Comparison of ENCODE assay signal across 1 cellular context in the genomic region with DNA sequence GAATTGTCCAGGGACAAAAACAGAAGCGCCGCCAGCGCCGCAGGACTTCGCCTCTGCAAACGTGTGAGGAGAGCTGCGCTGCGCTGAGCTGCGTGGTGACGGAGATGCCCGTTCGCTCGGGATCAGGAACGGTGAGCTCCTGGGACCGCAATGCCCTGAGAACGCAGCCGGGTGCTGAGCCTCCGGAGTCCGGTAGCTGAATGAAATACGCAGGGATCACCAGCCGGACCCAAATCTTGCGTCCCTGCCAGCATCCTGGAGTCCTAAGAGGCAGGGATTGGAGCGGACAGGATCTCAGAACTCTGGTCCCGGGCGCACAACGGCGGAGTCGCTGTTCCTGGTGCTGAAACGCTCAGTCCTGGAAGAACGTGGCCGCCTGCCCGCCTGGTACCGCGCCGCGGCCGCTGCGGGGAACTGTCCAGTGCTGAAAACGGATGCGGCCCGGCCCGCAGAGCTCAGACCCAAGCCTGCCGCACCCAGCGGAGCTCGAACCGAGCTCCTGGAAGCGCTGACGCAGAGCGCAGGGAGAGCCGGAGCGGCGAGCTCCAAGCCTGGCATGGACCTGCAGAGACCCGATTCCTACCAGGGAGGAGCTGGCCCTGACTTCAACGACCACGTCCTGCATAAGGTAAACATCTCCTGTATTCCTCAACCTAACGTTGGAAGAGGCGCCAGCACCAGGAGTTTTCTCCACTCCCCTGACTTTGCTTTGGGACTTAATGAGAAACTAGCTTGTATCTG.
TF ChIP-seq lines count a peak whose summit lies in the region.

No MANE protein-coding gene starts in this region.

TF ChIP-seq in K562, 482 proteins besides CTCF, POLR2A, EP300 and RAD21 (continued from another document and continues in another):
- TF ChIP-seq, protein P1, sequence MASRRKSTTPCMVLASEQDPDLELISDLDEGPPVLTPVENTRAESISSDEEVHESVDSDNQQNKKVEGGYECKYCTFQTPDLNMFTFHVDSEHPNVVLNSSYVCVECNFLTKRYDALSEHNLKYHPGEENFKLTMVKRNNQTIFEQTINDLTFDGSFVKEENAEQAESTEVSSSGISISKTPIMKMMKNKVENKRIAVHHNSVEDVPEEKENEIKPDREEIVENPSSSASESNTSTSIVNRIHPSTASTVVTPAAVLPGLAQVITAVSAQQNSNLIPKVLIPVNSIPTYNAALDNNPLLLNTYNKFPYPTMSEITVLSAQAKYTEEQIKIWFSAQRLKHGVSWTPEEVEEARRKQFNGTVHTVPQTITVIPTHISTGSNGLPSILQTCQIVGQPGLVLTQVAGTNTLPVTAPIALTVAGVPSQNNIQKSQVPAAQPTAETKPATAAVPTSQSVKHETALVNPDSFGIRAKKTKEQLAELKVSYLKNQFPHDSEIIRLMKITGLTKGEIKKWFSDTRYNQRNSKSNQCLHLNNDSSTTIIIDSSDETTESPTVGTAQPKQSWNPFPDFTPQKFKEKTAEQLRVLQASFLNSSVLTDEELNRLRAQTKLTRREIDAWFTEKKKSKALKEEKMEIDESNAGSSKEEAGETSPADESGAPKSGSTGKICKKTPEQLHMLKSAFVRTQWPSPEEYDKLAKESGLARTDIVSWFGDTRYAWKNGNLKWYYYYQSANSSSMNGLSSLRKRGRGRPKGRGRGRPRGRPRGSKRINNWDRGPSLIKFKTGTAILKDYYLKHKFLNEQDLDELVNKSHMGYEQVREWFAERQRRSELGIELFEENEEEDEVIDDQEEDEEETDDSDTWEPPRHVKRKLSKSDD (conservative IDR thresholded peaks at IDR 0.05; ENCODE audit: low read length): no peak
- TF ChIP-seq ZNF282 (CRISPR knock-in tag; IDR thresholded peaks at IDR 0.05) (peak; percentile 91; the same call in 1 of the 2 replicates), CREB1 (IDR thresholded peaks at IDR 0.05) (no peak), CREB1 (CRISPR knock-in tag; IDR thresholded peaks at IDR 0.05) (peak; percentile 66), HDGF (IDR thresholded peaks at IDR 0.05) (no peak), BMI1 (IDR thresholded peaks at IDR 0.05; ENCODE audit: low read length) (no peak), STAG1 (CRISPR knock-in tag; IDR thresholded peaks at IDR 0.05; ENCODE audit: borderline replicate concordance) (peak; percentile 80; the same call in 1 of the 2 replicates), MIER1 (IDR thresholded peaks at IDR 0.05; ENCODE audit: low read depth) (peak; percentile 98), TRIM28 (IDR thresholded peaks at IDR 0.05) (0 out of 2 replicates have a peak, but pooled peaks have one; percentile 47), ZNF140 (CRISPR knock-in tag; IDR thresholded peaks at IDR 0.05) (no peak), FOXJ3 (CRISPR knock-in tag; IDR thresholded peaks at IDR 0.05) (peak; percentile 65; the same call in 1 of the 2 replicates), FOXK1 (CRISPR knock-in tag; IDR thresholded peaks at IDR 0.05; ENCODE audit: borderline replicate concordance) (peak; percentile 95), CBX8 (IDR thresholded peaks at IDR 0.05; ENCODE audit: borderline replicate concordance, extremely low read depth, low read depth, low read length, poor library complexity, severe bottlenecking) (no peak), ZNF644 (tag; IDR thresholded peaks at IDR 0.05; ENCODE audit: low read depth) (0 out of 2 replicates have a peak, but pooled peaks have one; percentile 50), XRCC5 (IDR thresholded peaks at IDR 0.05; ENCODE audit: low read depth, low read length) (0 out of 2 replicates have a peak, but pooled peaks have one; percentile 85), BRCA1 (IDR thresholded peaks at IDR 0.05) (no peak), BRCA1 (CRISPR knock-in tag; IDR thresholded peaks at IDR 0.05) (no peak), ZFX (CRISPR knock-in tag; IDR thresholded peaks at IDR 0.05) (peak; percentile 48; the same call in 1 of the 2 replicates), NONO (IDR thresholded peaks at IDR 0.05; ENCODE audit: low read depth in 2 of 2, low read length in 1 of 2) (no peak), BRD4 (IDR thresholded peaks at IDR 0.05) (no peak), NR4A1 (CRISPR knock-in tag; IDR thresholded peaks at IDR 0.05) (no peak), NR4A1 (tag; IDR thresholded peaks at IDR 0.05) (peak; percentile 51; the same call in 1 of the 2 replicates), SOX6 (IDR thresholded peaks at IDR 0.05) (no peak), MTA2 (IDR thresholded peaks at IDR 0.05; ENCODE audit: low read depth) (no peak), TCF3 (CRISPR knock-in tag; IDR thresholded peaks at IDR 0.05) (0 out of 2 replicates have a peak, but pooled peaks have one; percentile 22), MCM5 (IDR thresholded peaks at IDR 0.05; ENCODE audit: low read depth) (no peak)
- TF ChIP-seq, protein P2, sequence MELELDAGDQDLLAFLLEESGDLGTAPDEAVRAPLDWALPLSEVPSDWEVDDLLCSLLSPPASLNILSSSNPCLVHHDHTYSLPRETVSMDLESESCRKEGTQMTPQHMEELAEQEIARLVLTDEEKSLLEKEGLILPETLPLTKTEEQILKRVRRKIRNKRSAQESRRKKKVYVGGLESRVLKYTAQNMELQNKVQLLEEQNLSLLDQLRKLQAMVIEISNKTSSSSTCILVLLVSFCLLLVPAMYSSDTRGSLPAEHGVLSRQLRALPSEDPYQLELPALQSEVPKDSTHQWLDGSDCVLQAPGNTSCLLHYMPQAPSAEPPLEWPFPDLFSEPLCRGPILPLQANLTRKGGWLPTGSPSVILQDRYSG (tag; conservative IDR thresholded peaks at IDR 0.05; ENCODE audit: low read depth): no peak; the same call in 1 of the 2 replicates
- TF ChIP-seq, protein P3, sequence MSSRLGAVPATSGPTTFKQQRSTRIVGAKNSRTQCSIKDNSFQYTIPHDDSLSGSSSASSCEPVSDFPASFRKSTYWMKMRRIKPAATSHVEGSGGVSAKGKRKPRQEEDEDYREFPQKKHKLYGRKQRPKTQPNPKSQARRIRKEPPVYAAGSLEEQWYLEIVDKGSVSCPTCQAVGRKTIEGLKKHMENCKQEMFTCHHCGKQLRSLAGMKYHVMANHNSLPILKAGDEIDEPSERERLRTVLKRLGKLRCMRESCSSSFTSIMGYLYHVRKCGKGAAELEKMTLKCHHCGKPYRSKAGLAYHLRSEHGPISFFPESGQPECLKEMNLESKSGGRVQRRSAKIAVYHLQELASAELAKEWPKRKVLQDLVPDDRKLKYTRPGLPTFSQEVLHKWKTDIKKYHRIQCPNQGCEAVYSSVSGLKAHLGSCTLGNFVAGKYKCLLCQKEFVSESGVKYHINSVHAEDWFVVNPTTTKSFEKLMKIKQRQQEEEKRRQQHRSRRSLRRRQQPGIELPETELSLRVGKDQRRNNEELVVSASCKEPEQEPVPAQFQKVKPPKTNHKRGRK (tag; IDR thresholded peaks at IDR 0.05): no peak
- TF ChIP-seq, protein P4, sequence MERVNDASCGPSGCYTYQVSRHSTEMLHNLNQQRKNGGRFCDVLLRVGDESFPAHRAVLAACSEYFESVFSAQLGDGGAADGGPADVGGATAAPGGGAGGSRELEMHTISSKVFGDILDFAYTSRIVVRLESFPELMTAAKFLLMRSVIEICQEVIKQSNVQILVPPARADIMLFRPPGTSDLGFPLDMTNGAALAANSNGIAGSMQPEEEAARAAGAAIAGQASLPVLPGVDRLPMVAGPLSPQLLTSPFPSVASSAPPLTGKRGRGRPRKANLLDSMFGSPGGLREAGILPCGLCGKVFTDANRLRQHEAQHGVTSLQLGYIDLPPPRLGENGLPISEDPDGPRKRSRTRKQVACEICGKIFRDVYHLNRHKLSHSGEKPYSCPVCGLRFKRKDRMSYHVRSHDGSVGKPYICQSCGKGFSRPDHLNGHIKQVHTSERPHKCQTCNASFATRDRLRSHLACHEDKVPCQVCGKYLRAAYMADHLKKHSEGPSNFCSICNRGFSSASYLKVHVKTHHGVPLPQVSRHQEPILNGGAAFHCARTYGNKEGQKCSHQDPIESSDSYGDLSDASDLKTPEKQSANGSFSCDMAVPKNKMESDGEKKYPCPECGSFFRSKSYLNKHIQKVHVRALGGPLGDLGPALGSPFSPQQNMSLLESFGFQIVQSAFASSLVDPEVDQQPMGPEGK (CRISPR knock-in tag; IDR thresholded peaks at IDR 0.05; ENCODE audit: borderline replicate concordance): no peak
- TF ChIP-seq, protein P5, sequence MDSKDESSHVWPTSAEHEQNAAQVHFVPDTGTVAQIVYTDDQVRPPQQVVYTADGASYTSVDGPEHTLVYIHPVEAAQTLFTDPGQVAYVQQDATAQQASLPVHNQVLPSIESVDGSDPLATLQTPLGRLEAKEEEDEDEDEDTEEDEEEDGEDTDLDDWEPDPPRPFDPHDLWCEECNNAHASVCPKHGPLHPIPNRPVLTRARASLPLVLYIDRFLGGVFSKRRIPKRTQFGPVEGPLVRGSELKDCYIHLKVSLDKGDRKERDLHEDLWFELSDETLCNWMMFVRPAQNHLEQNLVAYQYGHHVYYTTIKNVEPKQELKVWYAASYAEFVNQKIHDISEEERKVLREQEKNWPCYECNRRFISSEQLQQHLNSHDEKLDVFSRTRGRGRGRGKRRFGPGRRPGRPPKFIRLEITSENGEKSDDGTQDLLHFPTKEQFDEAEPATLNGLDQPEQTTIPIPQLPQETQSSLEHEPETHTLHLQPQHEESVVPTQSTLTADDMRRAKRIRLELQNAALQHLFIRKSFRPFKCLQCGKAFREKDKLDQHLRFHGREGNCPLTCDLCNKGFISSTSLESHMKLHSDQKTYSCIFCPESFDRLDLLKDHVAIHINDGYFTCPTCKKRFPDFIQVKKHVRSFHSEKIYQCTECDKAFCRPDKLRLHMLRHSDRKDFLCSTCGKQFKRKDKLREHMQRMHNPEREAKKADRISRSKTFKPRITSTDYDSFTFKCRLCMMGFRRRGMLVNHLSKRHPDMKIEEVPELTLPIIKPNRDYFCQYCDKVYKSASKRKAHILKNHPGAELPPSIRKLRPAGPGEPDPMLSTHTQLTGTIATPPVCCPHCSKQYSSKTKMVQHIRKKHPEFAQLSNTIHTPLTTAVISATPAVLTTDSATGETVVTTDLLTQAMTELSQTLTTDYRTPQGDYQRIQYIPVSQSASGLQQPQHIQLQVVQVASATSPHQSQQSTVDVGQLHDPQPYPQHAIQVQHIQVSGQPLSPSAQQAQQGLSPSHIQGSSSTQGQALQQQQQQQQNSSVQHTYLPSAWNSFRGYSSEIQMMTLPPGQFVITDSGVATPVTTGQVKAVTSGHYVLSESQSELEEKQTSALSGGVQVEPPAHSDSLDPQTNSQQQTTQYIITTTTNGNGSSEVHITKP (IDR thresholded peaks at IDR 0.05; ENCODE audit: partially characterized antibody): no peak
- TF ChIP-seq, protein P6, sequence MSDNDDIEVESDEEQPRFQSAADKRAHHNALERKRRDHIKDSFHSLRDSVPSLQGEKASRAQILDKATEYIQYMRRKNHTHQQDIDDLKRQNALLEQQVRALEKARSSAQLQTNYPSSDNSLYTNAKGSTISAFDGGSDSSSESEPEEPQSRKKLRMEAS (CRISPR knock-in tag; IDR thresholded peaks at IDR 0.05): peak; percentile 89
- TF ChIP-seq, protein P7, sequence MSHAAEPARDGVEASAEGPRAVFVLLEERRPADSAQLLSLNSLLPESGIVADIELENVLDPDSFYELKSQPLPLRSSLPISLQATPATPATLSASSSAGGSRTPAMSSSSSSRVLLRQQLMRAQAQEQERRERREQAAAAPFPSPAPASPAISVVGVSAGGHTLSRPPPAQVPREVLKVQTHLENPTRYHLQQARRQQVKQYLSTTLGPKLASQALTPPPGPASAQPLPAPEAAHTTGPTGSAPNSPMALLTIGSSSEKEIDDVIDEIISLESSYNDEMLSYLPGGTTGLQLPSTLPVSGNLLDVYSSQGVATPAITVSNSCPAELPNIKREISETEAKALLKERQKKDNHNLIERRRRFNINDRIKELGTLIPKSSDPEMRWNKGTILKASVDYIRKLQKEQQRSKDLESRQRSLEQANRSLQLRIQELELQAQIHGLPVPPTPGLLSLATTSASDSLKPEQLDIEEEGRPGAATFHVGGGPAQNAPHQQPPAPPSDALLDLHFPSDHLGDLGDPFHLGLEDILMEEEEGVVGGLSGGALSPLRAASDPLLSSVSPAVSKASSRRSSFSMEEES (CRISPR knock-in tag; IDR thresholded peaks at IDR 0.05): no peak
- TF ChIP-seq, protein P8, sequence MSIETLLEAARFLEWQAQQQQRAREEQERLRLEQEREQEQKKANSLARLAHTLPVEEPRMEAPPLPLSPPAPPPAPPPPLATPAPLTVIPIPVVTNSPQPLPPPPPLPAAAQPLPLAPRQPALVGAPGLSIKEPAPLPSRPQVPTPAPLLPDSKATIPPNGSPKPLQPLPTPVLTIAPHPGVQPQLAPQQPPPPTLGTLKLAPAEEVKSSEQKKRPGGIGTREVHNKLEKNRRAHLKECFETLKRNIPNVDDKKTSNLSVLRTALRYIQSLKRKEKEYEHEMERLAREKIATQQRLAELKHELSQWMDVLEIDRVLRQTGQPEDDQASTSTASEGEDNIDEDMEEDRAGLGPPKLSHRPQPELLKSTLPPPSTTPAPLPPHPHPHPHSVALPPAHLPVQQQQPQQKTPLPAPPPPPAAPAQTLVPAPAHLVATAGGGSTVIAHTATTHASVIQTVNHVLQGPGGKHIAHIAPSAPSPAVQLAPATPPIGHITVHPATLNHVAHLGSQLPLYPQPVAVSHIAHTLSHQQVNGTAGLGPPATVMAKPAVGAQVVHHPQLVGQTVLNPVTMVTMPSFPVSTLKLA (conservative IDR thresholded peaks at IDR 0.05): peak; percentile 84 to 96
- TF ChIP-seq, protein P9, sequence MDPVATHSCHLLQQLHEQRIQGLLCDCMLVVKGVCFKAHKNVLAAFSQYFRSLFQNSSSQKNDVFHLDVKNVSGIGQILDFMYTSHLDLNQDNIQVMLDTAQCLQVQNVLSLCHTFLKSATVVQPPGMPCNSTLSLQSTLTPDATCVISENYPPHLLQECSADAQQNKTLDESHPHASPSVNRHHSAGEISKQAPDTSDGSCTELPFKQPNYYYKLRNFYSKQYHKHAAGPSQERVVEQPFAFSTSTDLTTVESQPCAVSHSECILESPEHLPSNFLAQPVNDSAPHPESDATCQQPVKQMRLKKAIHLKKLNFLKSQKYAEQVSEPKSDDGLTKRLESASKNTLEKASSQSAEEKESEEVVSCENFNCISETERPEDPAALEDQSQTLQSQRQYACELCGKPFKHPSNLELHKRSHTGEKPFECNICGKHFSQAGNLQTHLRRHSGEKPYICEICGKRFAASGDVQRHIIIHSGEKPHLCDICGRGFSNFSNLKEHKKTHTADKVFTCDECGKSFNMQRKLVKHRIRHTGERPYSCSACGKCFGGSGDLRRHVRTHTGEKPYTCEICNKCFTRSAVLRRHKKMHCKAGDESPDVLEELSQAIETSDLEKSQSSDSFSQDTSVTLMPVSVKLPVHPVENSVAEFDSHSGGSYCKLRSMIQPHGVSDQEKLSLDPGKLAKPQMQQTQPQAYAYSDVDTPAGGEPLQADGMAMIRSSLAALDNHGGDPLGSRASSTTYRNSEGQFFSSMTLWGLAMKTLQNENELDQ (CRISPR knock-in tag; IDR thresholded peaks at IDR 0.05; ENCODE audit: borderline replicate concordance): no peak
- TF ChIP-seq, protein P10, sequence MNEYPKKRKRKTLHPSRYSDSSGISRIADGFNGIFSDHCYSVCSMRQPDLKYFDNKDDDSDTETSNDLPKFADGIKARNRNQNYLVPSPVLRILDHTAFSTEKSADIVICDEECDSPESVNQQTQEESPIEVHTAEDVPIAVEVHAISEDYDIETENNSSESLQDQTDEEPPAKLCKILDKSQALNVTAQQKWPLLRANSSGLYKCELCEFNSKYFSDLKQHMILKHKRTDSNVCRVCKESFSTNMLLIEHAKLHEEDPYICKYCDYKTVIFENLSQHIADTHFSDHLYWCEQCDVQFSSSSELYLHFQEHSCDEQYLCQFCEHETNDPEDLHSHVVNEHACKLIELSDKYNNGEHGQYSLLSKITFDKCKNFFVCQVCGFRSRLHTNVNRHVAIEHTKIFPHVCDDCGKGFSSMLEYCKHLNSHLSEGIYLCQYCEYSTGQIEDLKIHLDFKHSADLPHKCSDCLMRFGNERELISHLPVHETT (CRISPR knock-in tag; conservative IDR thresholded peaks at IDR 0.05 in 1 of 2, IDR thresholded peaks at IDR 0.05 in 1 of 2): 0 out of 4 replicates have a peak, but pooled peaks of 1 of the 2 experiments have one; percentile 31
